12 cellular contexts compared by ENCODE assay signal in the genomic region with DNA sequence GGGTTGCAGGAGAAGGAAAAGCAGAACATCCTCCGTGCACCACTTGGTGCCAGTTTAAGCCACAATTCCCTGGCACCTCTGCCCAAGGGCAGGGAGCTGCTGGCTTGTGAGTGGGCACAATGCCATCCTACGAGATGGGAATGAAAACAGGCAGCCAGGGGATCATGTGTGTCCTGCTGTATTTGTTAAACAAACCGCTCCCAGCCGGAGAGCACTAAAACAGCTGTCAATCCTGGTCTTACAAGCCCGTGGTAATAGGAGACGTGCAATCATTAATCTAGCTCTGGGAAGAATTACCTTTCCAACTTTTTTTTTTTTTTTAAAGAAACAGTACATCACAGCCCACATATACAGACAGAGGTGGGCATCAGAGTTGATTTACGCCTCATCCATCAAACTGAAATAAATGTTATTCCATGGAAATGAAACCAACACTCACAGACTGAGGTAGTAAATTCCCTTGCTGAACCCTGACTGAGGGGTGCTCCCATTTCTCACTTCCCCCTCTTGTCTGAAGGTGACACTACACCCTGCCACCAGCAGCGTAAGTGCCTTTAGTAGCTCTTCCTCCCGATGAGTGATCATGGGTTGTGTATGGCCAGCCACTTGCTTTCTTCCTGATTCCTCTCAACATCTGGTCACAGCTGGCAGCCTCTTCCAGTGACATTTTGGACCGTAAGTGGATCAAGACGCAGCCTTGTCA.
DNase-seq lines count a peak whose midpoint lies in the region; ATAC-seq, FAIRE-seq and TF ChIP-seq lines count a peak whose summit lies in the region.
"Had no signal": no experiment of that assay in that cellular context is flagged by ENCODE, and none has a peak within 500 bp of the region (broad histone marks: within the 10 kb centered on the region; RNA-seq: fewer than 3 reads in every experiment).

No MANE protein-coding gene starts in this region.

- no peak for TF ChIP-seq CTCF in adrenal gland (IDR thresholded peaks at IDR 0.05)
- no peak for TF ChIP-seq CTCF in pancreas (IDR thresholded peaks at IDR 0.05)

- H3K4me3 ChIP-seq in adrenal gland (no peak overlapping the region), pancreas (no peak overlapping the region), trophoblast cell (ENCODE audit: low read depth, low read length) (no peak overlapping the region)

- peak; percentile 85 to 96 (median 90) for ATAC-seq in pancreas
- ATAC-seq: stimulated activated naive CD8-positive, alpha-beta T cell treated with anti-CD3 and anti-CD28 coated beads, Interleukin-15, amount 100 ng/mL, for 72 hours had no signal

- no peaks in the 10 kb centered on the region for H3K36me3 ChIP-seq in adrenal gland (replicated peaks in 1 of 2)
- no peaks in the 10 kb centered on the region for H3K36me3 ChIP-seq in pancreas
- no peaks in the 10 kb centered on the region for H3K36me3 ChIP-seq in trophoblast cell (ENCODE audit: control insufficient read depth in 1 of 2, insufficient read depth in 2 of 2, low read length in 2 of 2)

- no peak overlapping the region for H2AFZ ChIP-seq in trophoblast cell (ENCODE audit: insufficient read depth, low read length, poor library complexity)

- H3K4me2 ChIP-seq in trophoblast cell (ENCODE audit: low read length), result no peak overlapping the region

- no peak overlapping the region for H3K4ac ChIP-seq in trophoblast cell (ENCODE audit: low read depth, low read length)

- H2BK120ac ChIP-seq in trophoblast cell (ENCODE audit: insufficient read depth, low read length, poor library complexity), result no peak overlapping the region

- FAIRE-seq in pancreas (lab: Jason Lieb, UNC), result no peak
- FAIRE-seq: astrocyte, GM12891 had no signal

- H3K27ac ChIP-seq in adrenal gland, result no peak overlapping the region
- H3K27ac ChIP-seq in pancreas, result no peak overlapping the region
- H3K27ac ChIP-seq in trophoblast cell (ENCODE audit: low read depth, low read length), result no peak overlapping the region

- H3K27me3 ChIP-seq in adrenal gland, result peaks cover 5% of the 10 kb centered on the region
- no peaks in the 10 kb centered on the region for H3K27me3 ChIP-seq in pancreas
- no peaks in the 10 kb centered on the region for H3K27me3 ChIP-seq in trophoblast cell (ENCODE audit: insufficient read depth, low read length)

- H3K4me1 ChIP-seq in adrenal gland (replicated peaks in 1 of 2) (no peaks in the 10 kb centered on the region), pancreas (peaks cover 0 to 3% (median 0%) of the 10 kb centered on the region in 3 donors), trophoblast cell (ENCODE audit: control insufficient read depth in 1 of 2, insufficient read depth in 2 of 2, low read length in 2 of 2) (no peaks in the 10 kb centered on the region)

- H3K9me3 ChIP-seq in adrenal gland (replicated peaks in 1 of 3) (no peaks in the 10 kb centered on the region), pancreas (no peaks in the 10 kb centered on the region), trophoblast cell (ENCODE audit: insufficient read depth, low read depth, low read length) (no peaks in the 10 kb centered on the region)

- H3K23ac ChIP-seq in trophoblast cell (ENCODE audit: low read length), result no peak overlapping the region

- no peak overlapping the region for H2AK5ac ChIP-seq in trophoblast cell (ENCODE audit: low read length)

- H3K14ac ChIP-seq in trophoblast cell (ENCODE audit: low read length), result no peak overlapping the region

- TF ChIP-seq POLR2A in adrenal gland (IDR thresholded peaks at IDR 0.05), result no peak

- intact Hi-C loops in adrenal gland (cut with DNase I) (no loop called here), pancreas (cut with DNase I) (no loop called here)

- no peak overlapping the region for H4K91ac ChIP-seq in trophoblast cell (ENCODE audit: low read depth, low read length)

- H3K9ac ChIP-seq in trophoblast cell (ENCODE audit: low read length), result no peak overlapping the region

- H2BK5ac ChIP-seq in trophoblast cell (ENCODE audit: low read depth, low read length, poor library complexity), result no peak overlapping the region

- no peaks in the 10 kb centered on the region for H3K79me2 ChIP-seq in trophoblast cell (ENCODE audit: control insufficient read depth, insufficient read depth, low read length, poor library complexity)

- no peak overlapping the region for H2BK12ac ChIP-seq in trophoblast cell (ENCODE audit: low read length)

- 30 to 41% (median 37%) methylated on average over 10 to 11 of the region's 11 CpGs for WGBS in adrenal gland, 4 donors
- 30 to 35% methylated on average over 11 of the region's 11 CpGs for WGBS in pancreas, 2 donors
- no CpG with 5 or more reads among the region's 11 CpGs for WGBS in trophoblast cell (ENCODE audit: extremely low coverage, insufficient coverage, insufficient read length)

- H4K8ac ChIP-seq in trophoblast cell (ENCODE audit: low read depth, low read length), result no peak overlapping the region

- H3K18ac ChIP-seq in trophoblast cell (ENCODE audit: low read length), result no peak overlapping the region

- H4K12ac ChIP-seq in trophoblast cell (ENCODE audit: low read depth, low read length), result no peak overlapping the region

- no peaks in the 10 kb centered on the region for H3K79me1 ChIP-seq in trophoblast cell (ENCODE audit: low read length)

- DNase-seq in DMS53 treated with DMSO at 0.1 percent for 48 hours (lab: John Stamatoyannopoulos, UW; ENCODE audit: unreplicated experiment) (peak; percentile 82), NCI-H2081 treated with DMSO at 0.1 percent for 48 hours (lab: John Stamatoyannopoulos, UW) (peak; percentile 5), adrenal gland (peak in 5 of 7 donors; percentile 22 to 40 (median 27)), pancreas (peak in 5 of 6 donors; percentile 68 to 81 (median 76)), trophoblast cell (no peak), GF-D8 (lab: John Stamatoyannopoulos, UW) (no peak), MV-4-11 (lab: John Stamatoyannopoulos, UW) (no peak)
- DNase-seq in activated CD4-positive, alpha-beta T cell treated with anti-CD3 and anti-CD28 coated beads for 1 hour, result no peak
- DNase-seq: CD4-positive, CD25-positive, alpha-beta regulatory T cell; stimulated activated naive CD8-positive, alpha-beta T cell treated with anti-CD3 and anti-CD28 coated beads, Interleukin-15, amount 100 ng/mL, for 72 hours had no signal

Comparison
In these comparisons a context has a peak if more than half of its experiments do, and no peak if none do; other contexts are left out.
1. DNase-seq: peak in DMS53 treated with DMSO at 0.1 percent for 48 hours (single experiment), NCI-H2081 treated with DMSO at 0.1 percent for 48 hours (single experiment), adrenal gland (5 of 7) and pancreas (5 of 6); none in trophoblast cell (0 of 2), activated CD4-positive, alpha-beta T cell treated with anti-CD3 and anti-CD28 coated beads for 1 hour (single experiment), GF-D8 (single experiment) and MV-4-11 (single experiment).